ENCODE assay signal across 21 cellular contexts in the genomic region with DNA sequence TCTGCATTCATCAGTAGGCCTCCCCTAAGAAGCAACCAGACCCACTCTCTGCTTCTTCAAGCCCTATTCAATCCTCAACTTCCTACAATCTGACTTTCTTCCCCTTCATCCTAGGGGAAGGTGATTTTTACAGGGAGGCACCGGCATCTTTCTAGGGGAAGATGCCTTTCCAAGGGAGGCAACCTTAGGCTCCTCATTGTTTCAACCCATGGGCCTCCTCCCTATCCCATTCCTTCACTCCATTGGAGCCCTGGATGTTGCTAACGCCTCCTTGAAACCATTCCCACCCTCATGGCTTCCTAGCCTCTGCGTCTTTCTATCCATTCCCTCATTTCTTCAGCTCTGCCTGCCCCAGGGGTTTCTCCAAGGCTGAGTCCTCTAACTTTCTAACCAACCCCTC.
"Had no signal": no experiment of that assay in that cellular context is flagged by ENCODE, and none has a peak within 500 bp of the region (broad histone marks: within the 10 kb centered on the region; RNA-seq: fewer than 3 reads in every experiment).

No MANE protein-coding gene starts in this region.

- H3K4me3 ChIP-seq: dorsolateral prefrontal cortex, esophagus squamous epithelium, heart right ventricle, smooth muscle cell, transverse colon had no signal

- H3K9me3 ChIP-seq: esophagus squamous epithelium, heart right ventricle, neutrophil, transverse colon had no signal

- ATAC-seq: activated T-helper 17 cell treated with anti-CD3 and anti-CD28 coated beads, Interleukin-2, amount 50 U/mL, for 72 hours; foreskin keratinocyte; heart right ventricle; left ventricle myocardium superior; right cardiac atrium; stimulated activated effector memory CD8-positive, alpha-beta T cell treated with anti-CD3 and anti-CD28 coated beads, Interleukin-12 subunit alpha, Interleukin-12 subunit beta, amount 100 ng/mL, for 72 hours; WTC11 had no signal

- H3K27ac Mint-ChIP-seq: activated naive CD8-positive, alpha-beta T cell; activated T-helper 17 cell treated with anti-CD3 and anti-CD28 coated beads, Interleukin-2, amount 50 U/mL, for 72 hours; stimulated activated effector memory CD8-positive, alpha-beta T cell treated with anti-CD3 and anti-CD28 coated beads, Interleukin-12 subunit alpha, Interleukin-12 subunit beta, amount 100 ng/mL, for 72 hours; T-helper 1 cell treated with Interleukin-12 subunit alpha and Interleukin-12 subunit beta and Interleukin-4 antibody, amounts not matched to agents 30 μg/mL and 1 μg/mL, for 36 hours; WTC11 had no signal

- H3K27me3 ChIP-seq: brain microvascular endothelial cell, dorsolateral prefrontal cortex, esophagus squamous epithelium, transverse colon had no signal

- H3K4me1 ChIP-seq: foreskin keratinocyte had no signal

- H3K36me3 ChIP-seq: brain microvascular endothelial cell, esophagus squamous epithelium, heart right ventricle, neutrophil, transverse colon had no signal

- H3K36me3 Mint-ChIP-seq: activated naive CD8-positive, alpha-beta T cell; WTC11 had no signal

- H3K4me2 ChIP-seq: smooth muscle cell had no signal

- H3K9me3 Mint-ChIP-seq: activated CD4-positive, alpha-beta T cell treated with anti-CD3 and anti-CD28 coated beads, Interleukin-2, amount 10 ng/mL, durations not matched to agents 24 days and 14 days; activated T-helper 17 cell treated with anti-CD3 and anti-CD28 coated beads, Interleukin-2, amount 50 U/mL, for 72 hours; stimulated activated effector memory CD8-positive, alpha-beta T cell treated with anti-CD3 and anti-CD28 coated beads, Interleukin-12 subunit alpha, Interleukin-12 subunit beta, amount 100 ng/mL, for 72 hours; T-helper 1 cell treated with Interleukin-12 subunit alpha and Interleukin-12 subunit beta and Interleukin-4 antibody, amounts not matched to agents 30 μg/mL and 1 μg/mL, for 36 hours; WTC11 had no signal

- DNase-seq: activated CD4-positive, alpha-beta T cell treated with anti-CD3 and anti-CD28 coated beads, Interleukin-2, amount 10 ng/mL, durations not matched to agents 24 days and 14 days; activated T-cell treated with anti-CD3 and anti-CD28 coated beads for 4 hours; amygdala; brain microvascular endothelial cell; cerebellar nuclear complex; esophagus squamous epithelium; foreskin keratinocyte; heart right ventricle; kidney; left ventricle myocardium superior; mesendoderm; right cardiac atrium; transverse colon had no signal

- H3K27ac ChIP-seq: brain microvascular endothelial cell, esophagus squamous epithelium, foreskin keratinocyte, heart right ventricle, neutrophil, transverse colon had no signal

- H3K4me3 Mint-ChIP-seq: activated CD4-positive, alpha-beta T cell treated with anti-CD3 and anti-CD28 coated beads, Interleukin-2, amount 10 ng/mL, durations not matched to agents 24 days and 14 days; activated naive CD8-positive, alpha-beta T cell; activated T-helper 17 cell treated with anti-CD3 and anti-CD28 coated beads, Interleukin-2, amount 50 U/mL, for 72 hours; stimulated activated effector memory CD8-positive, alpha-beta T cell treated with anti-CD3 and anti-CD28 coated beads, Interleukin-12 subunit alpha, Interleukin-12 subunit beta, amount 100 ng/mL, for 72 hours; T-helper 1 cell treated with Interleukin-12 subunit alpha and Interleukin-12 subunit beta and Interleukin-4 antibody, amounts not matched to agents 30 μg/mL and 1 μg/mL, for 36 hours; WTC11 had no signal
